Comparison of ENCODE assay signal across 1 cellular context in the genomic region with DNA sequence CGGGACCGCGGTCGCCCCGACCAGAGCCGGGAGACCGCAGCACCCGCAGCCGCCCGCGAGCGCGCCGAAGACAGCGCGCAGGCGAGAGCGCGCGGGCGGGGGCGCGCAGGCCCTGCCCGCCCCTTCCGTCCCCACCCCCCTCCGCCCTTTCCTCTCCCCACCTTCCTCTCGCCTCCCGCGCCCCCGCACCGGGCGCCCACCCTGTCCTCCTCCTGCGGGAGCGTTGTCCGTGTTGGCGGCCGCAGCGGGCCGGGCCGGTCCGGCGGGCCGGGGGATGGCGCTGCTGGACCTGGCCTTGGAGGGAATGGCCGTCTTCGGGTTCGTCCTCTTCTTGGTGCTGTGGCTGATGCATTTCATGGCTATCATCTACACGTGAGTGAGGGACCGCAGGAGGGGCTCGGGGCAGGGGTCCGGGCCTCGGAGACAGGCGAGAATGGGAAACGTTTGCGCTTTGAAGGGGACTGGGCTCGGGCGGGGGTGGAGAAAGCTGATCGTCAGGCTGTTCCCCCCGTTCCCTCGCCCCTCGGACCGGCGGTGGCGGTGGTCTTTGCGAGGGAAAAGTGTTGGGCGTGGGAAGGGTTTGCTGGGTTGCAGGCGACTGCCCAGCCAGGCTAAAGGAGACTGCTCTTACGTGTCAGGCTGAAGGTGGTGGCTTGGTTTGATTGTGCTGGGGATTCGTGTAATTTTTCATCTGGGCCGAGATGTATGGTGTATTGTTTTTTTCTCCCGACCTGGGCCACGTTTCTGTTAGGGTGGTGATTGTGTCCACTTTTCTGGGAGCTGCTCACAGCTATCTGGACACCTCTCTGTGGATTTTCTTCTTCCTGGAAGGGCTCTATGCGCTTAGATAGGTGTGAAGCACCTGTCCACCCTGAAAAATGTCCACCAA.
TF ChIP-seq lines count a peak whose summit lies in the region.

No MANE protein-coding gene starts in this region.

TF ChIP-seq in K562, 482 proteins besides CTCF, POLR2A, EP300 and RAD21 (continued from another document and continues in another):
- TF ChIP-seq, protein P1, sequence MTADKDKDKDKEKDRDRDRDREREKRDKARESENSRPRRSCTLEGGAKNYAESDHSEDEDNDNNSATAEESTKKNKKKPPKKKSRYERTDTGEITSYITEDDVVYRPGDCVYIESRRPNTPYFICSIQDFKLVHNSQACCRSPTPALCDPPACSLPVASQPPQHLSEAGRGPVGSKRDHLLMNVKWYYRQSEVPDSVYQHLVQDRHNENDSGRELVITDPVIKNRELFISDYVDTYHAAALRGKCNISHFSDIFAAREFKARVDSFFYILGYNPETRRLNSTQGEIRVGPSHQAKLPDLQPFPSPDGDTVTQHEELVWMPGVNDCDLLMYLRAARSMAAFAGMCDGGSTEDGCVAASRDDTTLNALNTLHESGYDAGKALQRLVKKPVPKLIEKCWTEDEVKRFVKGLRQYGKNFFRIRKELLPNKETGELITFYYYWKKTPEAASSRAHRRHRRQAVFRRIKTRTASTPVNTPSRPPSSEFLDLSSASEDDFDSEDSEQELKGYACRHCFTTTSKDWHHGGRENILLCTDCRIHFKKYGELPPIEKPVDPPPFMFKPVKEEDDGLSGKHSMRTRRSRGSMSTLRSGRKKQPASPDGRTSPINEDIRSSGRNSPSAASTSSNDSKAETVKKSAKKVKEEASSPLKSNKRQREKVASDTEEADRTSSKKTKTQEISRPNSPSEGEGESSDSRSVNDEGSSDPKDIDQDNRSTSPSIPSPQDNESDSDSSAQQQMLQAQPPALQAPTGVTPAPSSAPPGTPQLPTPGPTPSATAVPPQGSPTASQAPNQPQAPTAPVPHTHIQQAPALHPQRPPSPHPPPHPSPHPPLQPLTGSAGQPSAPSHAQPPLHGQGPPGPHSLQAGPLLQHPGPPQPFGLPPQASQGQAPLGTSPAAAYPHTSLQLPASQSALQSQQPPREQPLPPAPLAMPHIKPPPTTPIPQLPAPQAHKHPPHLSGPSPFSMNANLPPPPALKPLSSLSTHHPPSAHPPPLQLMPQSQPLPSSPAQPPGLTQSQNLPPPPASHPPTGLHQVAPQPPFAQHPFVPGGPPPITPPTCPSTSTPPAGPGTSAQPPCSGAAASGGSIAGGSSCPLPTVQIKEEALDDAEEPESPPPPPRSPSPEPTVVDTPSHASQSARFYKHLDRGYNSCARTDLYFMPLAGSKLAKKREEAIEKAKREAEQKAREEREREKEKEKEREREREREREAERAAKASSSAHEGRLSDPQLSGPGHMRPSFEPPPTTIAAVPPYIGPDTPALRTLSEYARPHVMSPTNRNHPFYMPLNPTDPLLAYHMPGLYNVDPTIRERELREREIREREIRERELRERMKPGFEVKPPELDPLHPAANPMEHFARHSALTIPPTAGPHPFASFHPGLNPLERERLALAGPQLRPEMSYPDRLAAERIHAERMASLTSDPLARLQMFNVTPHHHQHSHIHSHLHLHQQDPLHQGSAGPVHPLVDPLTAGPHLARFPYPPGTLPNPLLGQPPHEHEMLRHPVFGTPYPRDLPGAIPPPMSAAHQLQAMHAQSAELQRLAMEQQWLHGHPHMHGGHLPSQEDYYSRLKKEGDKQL (CRISPR knock-in tag; IDR thresholded peaks at IDR 0.05; ENCODE audit: borderline replicate concordance), result no peak
- TF ChIP-seq PREB (CRISPR knock-in tag; IDR thresholded peaks at IDR 0.05) (no peak), ZNF398 (CRISPR knock-in tag; IDR thresholded peaks at IDR 0.05) (no peak), NR0B1 (IDR thresholded peaks at IDR 0.05; ENCODE audit: partially characterized antibody) (no peak), GATAD2B (IDR thresholded peaks at IDR 0.05; ENCODE audit: borderline replicate concordance) (no peak), HDGF (IDR thresholded peaks at IDR 0.05) (no peak), GABPA (tag; conservative IDR thresholded peaks at IDR 0.05; ENCODE audit: low read depth) (peak; percentile 76; the same call in 1 of the 2 replicates), ZNF76 (CRISPR knock-in tag; IDR thresholded peaks at IDR 0.05; ENCODE audit: borderline replicate concordance) (no peak), KHSRP (IDR thresholded peaks at IDR 0.05) (no peak), SRSF9 (IDR thresholded peaks at IDR 0.05; ENCODE audit: borderline replicate concordance, low read depth, low read length) (no peak), TCFL5 (CRISPR knock-in tag; conservative IDR thresholded peaks at IDR 0.05) (no peak), SOX6 (IDR thresholded peaks at IDR 0.05) (no peak), NFIX (CRISPR knock-in tag; IDR thresholded peaks at IDR 0.05; ENCODE audit: low read depth) (no peak), KLF13 (tag; IDR thresholded peaks at IDR 0.05; ENCODE audit: borderline replicate concordance, low read depth) (no peak), ILF3 (IDR thresholded peaks at IDR 0.05; ENCODE audit: borderline replicate concordance) (no peak), RHOXF2B (CRISPR knock-in tag; conservative IDR thresholded peaks at IDR 0.05) (no peak), NR3C1 (CRISPR knock-in tag; IDR thresholded peaks at IDR 0.05) (0 out of 2 replicates have a peak, but pooled peaks have one; percentile 6), TCF3 (CRISPR knock-in tag; IDR thresholded peaks at IDR 0.05) (no peak), ZNF431 (CRISPR knock-in tag; IDR thresholded peaks at IDR 0.05) (no peak), MIER1 (IDR thresholded peaks at IDR 0.05; ENCODE audit: low read depth) (no peak), SAP30 (IDR thresholded peaks at IDR 0.05; ENCODE audit: borderline replicate concordance, insufficient read depth, low read depth, low read length, poor library complexity, severe bottlenecking) (peak; percentile 84), FOXJ3 (CRISPR knock-in tag; IDR thresholded peaks at IDR 0.05) (no peak), ZNF764 (CRISPR knock-in tag; IDR thresholded peaks at IDR 0.05; ENCODE audit: low read depth) (no peak), NELFE (IDR thresholded peaks at IDR 0.05; ENCODE audit: insufficient read depth, insufficient read length) (no peak), TCF7 (IDR thresholded peaks at IDR 0.05; ENCODE audit: borderline replicate concordance) (no peak), KDM2B (CRISPR knock-in tag; IDR thresholded peaks at IDR 0.05) (no peak), ZNF121 (CRISPR knock-in tag; conservative IDR thresholded peaks at IDR 0.05) (no peak), GTF3C2 (IDR thresholded peaks at IDR 0.05; ENCODE audit: borderline replicate concordance, extremely low read depth, insufficient read length) (no peak), PTTG1 (tag; IDR thresholded peaks at IDR 0.05; ENCODE audit: low read depth) (no peak), ZNF140 (CRISPR knock-in tag; IDR thresholded peaks at IDR 0.05) (no peak)
- TF ChIP-seq, protein P2, sequence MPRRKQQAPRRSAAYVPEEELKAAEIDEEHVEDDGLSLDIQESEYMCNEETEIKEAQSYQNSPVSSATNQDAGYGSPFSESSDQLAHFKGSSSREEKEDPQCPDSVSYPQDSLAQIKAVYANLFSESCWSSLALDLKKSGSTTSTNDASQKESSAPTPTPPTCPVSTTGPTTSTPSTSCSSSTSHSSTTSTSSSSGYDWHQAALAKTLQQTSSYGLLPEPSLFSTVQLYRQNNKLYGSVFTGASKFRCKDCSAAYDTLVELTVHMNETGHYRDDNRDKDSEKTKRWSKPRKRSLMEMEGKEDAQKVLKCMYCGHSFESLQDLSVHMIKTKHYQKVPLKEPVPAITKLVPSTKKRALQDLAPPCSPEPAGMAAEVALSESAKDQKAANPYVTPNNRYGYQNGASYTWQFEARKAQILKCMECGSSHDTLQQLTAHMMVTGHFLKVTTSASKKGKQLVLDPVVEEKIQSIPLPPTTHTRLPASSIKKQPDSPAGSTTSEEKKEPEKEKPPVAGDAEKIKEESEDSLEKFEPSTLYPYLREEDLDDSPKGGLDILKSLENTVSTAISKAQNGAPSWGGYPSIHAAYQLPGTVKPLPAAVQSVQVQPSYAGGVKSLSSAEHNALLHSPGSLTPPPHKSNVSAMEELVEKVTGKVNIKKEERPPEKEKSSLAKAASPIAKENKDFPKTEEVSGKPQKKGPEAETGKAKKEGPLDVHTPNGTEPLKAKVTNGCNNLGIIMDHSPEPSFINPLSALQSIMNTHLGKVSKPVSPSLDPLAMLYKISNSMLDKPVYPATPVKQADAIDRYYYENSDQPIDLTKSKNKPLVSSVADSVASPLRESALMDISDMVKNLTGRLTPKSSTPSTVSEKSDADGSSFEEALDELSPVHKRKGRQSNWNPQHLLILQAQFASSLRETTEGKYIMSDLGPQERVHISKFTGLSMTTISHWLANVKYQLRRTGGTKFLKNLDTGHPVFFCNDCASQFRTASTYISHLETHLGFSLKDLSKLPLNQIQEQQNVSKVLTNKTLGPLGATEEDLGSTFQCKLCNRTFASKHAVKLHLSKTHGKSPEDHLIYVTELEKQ (CRISPR knock-in tag; IDR thresholded peaks at IDR 0.05), result no peak
- TF ChIP-seq, protein P3, sequence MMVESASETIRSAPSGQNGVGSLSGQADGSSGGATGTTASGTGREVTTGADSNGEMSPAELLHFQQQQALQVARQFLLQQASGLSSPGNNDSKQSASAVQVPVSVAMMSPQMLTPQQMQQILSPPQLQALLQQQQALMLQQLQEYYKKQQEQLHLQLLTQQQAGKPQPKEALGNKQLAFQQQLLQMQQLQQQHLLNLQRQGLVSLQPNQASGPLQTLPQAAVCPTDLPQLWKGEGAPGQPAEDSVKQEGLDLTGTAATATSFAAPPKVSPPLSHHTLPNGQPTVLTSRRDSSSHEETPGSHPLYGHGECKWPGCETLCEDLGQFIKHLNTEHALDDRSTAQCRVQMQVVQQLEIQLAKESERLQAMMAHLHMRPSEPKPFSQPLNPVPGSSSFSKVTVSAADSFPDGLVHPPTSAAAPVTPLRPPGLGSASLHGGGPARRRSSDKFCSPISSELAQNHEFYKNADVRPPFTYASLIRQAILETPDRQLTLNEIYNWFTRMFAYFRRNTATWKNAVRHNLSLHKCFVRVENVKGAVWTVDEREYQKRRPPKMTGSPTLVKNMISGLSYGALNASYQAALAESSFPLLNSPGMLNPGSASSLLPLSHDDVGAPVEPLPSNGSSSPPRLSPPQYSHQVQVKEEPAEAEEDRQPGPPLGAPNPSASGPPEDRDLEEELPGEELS (CRISPR knock-in tag; IDR thresholded peaks at IDR 0.05; ENCODE audit: borderline replicate concordance), result no peak
- TF ChIP-seq, protein P4, sequence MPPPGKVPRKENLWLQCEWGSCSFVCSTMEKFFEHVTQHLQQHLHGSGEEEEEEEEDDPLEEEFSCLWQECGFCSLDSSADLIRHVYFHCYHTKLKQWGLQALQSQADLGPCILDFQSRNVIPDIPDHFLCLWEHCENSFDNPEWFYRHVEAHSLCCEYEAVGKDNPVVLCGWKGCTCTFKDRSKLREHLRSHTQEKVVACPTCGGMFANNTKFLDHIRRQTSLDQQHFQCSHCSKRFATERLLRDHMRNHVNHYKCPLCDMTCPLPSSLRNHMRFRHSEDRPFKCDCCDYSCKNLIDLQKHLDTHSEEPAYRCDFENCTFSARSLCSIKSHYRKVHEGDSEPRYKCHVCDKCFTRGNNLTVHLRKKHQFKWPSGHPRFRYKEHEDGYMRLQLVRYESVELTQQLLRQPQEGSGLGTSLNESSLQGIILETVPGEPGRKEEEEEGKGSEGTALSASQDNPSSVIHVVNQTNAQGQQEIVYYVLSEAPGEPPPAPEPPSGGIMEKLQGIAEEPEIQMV (tag; conservative IDR thresholded peaks at IDR 0.05; ENCODE audit: low read depth), result no peak
